In genomic region chr1:33140153-33141149, GRCh38 we compare ENCODE assay signal across 13 cellular contexts. TPM values are rescaled to one million over a fixed set of nuclear protein-coding genes. Genes with fewer than 3 reads are reported as not detected.
DNase-seq lines count a peak whose midpoint lies in the region; ATAC-seq and TF ChIP-seq lines count a peak whose summit lies in the region.
"Had no signal": no experiment of that assay in that cellular context is flagged by ENCODE, and none has a peak within 500 bp of the region (broad histone marks: within the 10 kb centered on the region; RNA-seq: fewer than 3 reads in every experiment).

No MANE protein-coding gene starts in this region.

- H3K4me3 ChIP-seq in retinal pigment epithelial cell (ENCODE audit: low read length), result no peak overlapping the region
- no peak overlapping the region for H3K4me3 ChIP-seq in ascending aorta
- H3K4me3 ChIP-seq: SJSA1 had no signal

- H3K4me3 Mint-ChIP-seq in activated naive CD8-positive, alpha-beta T cell treated with anti-CD3 and anti-CD28 coated beads, Interleukin-2, amount 50 U/mL, for 24 hours, result no peak overlapping the region
- H3K4me3 Mint-ChIP-seq in activated naive CD8-positive, alpha-beta T cell treated with anti-CD3 and anti-CD28 coated beads for 36 hours, result no peak overlapping the region
- H3K4me3 Mint-ChIP-seq in chondrocyte (ENCODE audit: unreplicated experiment), result no peak overlapping the region
- H3K4me3 Mint-ChIP-seq: brain; stimulated activated naive B cell treated with anti-CD40 and anti-IgM and Interleukin-4, amounts not matched to agents 10 μg/mL and 1 μg/mL and 100 μg/mL, for 72 hours had no signal

- no peaks in the 10 kb centered on the region for H3K9me3 Mint-ChIP-seq in activated naive CD8-positive, alpha-beta T cell treated with anti-CD3 and anti-CD28 coated beads, Interleukin-2, amount 50 U/mL, for 24 hours
- no peaks in the 10 kb centered on the region for H3K9me3 Mint-ChIP-seq in activated naive CD8-positive, alpha-beta T cell treated with anti-CD3 and anti-CD28 coated beads for 36 hours
- H3K9me3 Mint-ChIP-seq in chondrocyte (ENCODE audit: low read depth), result no peaks in the 10 kb centered on the region
- H3K9me3 Mint-ChIP-seq: stimulated activated naive B cell treated with anti-CD40 and anti-IgM and Interleukin-4, amounts not matched to agents 10 μg/mL and 1 μg/mL and 100 μg/mL, for 72 hours had no signal

- no peaks in the 10 kb centered on the region for H3K9me3 ChIP-seq in ascending aorta
- H3K9me3 ChIP-seq: SJSA1 had no signal

- H3K27me3 Mint-ChIP-seq in activated naive CD8-positive, alpha-beta T cell treated with anti-CD3 and anti-CD28 coated beads, Interleukin-2, amount 50 U/mL, for 24 hours, result no peaks in the 10 kb centered on the region
- H3K27me3 Mint-ChIP-seq in activated naive CD8-positive, alpha-beta T cell treated with anti-CD3 and anti-CD28 coated beads for 36 hours, result no peaks in the 10 kb centered on the region
- no peaks in the 10 kb centered on the region for H3K27me3 Mint-ChIP-seq in chondrocyte (ENCODE audit: low read depth)
- H3K27me3 Mint-ChIP-seq: stimulated activated naive B cell treated with anti-CD40 and anti-IgM and Interleukin-4, amounts not matched to agents 10 μg/mL and 1 μg/mL and 100 μg/mL, for 72 hours had no signal

- H3K4me1 Mint-ChIP-seq in activated naive CD8-positive, alpha-beta T cell treated with anti-CD3 and anti-CD28 coated beads, Interleukin-2, amount 50 U/mL, for 24 hours, result peaks cover 5% of the 10 kb centered on the region
- H3K4me1 Mint-ChIP-seq in activated naive CD8-positive, alpha-beta T cell treated with anti-CD3 and anti-CD28 coated beads for 36 hours, result peaks cover 9% of the 10 kb centered on the region
- peaks cover 27% of the 10 kb centered on the region for H3K4me1 Mint-ChIP-seq in chondrocyte (ENCODE audit: low read depth)

- intact Hi-C loops in ascending aorta (cut with DNase I), result no loop called here

- H3K36me3 ChIP-seq in ascending aorta, result no peaks in the 10 kb centered on the region

- TF ChIP-seq CTCF in chondrocyte (IDR thresholded peaks at IDR 0.05) (peak; percentile 65), retinal pigment epithelial cell (conservative IDR thresholded peaks at IDR 0.05; ENCODE audit: low read depth, low read length) (peak; percentile 19), ascending aorta (IDR thresholded peaks at IDR 0.05) (no peak)

- DNase-seq in activated naive CD8-positive, alpha-beta T cell treated with anti-CD3 and anti-CD28 coated beads, Interleukin-2, amount 50 U/mL, for 24 hours, result no peak
- no peak for DNase-seq in activated naive CD8-positive, alpha-beta T cell treated with anti-CD3 and anti-CD28 coated beads for 36 hours
- DNase-seq in OCI-M1 (lab: John Stamatoyannopoulos, UW), result peak; percentile 50
- no peak for DNase-seq in chondrocyte (ENCODE audit: low spot score)
- no peak for DNase-seq in retinal pigment epithelial cell (ENCODE audit: low read depth)
- DNase-seq in ascending aorta (ENCODE audit: low spot score in 2 of 2), result no peak
- DNase-seq in COLO829 (ENCODE audit: low spot score), result no peak
- DNase-seq: AML-193; NCI-H1092 treated with DMSO at 0.1 percent for 48 hours; stimulated activated naive B cell treated with anti-CD40 and anti-IgM and Interleukin-4, amounts not matched to agents 10 μg/mL and 1 μg/mL and 100 μg/mL, for 72 hours had no signal

- no peak overlapping the region for H3K27ac ChIP-seq in ascending aorta
- H3K27ac ChIP-seq: SJSA1 had no signal

- no peaks in the 10 kb centered on the region for H3K36me3 Mint-ChIP-seq in activated naive CD8-positive, alpha-beta T cell treated with anti-CD3 and anti-CD28 coated beads, Interleukin-2, amount 50 U/mL, for 24 hours (ENCODE audit: low read depth)
- no peaks in the 10 kb centered on the region for H3K36me3 Mint-ChIP-seq in activated naive CD8-positive, alpha-beta T cell treated with anti-CD3 and anti-CD28 coated beads for 36 hours
- peaks cover under 1% of the 10 kb centered on the region for H3K36me3 Mint-ChIP-seq in chondrocyte (ENCODE audit: low read depth)

- peaks cover 0 to 12% of the 10 kb centered on the region in 2 donors for H3K4me1 ChIP-seq in ascending aorta

- H3K27me3 ChIP-seq in ascending aorta, result no peaks in the 10 kb centered on the region
- H3K27me3 ChIP-seq: SJSA1 had no signal

- no peak overlapping the region for H3K27ac Mint-ChIP-seq in activated naive CD8-positive, alpha-beta T cell treated with anti-CD3 and anti-CD28 coated beads, Interleukin-2, amount 50 U/mL, for 24 hours
- no peak overlapping the region for H3K27ac Mint-ChIP-seq in activated naive CD8-positive, alpha-beta T cell treated with anti-CD3 and anti-CD28 coated beads for 36 hours
- no peak overlapping the region for H3K27ac Mint-ChIP-seq in chondrocyte (ENCODE audit: unreplicated experiment)

- ATAC-seq in activated naive CD8-positive, alpha-beta T cell treated with anti-CD3 and anti-CD28 coated beads, Interleukin-2, amount 50 U/mL, for 24 hours, result peak; percentile 58
- no peak for ATAC-seq in GM18870 (IDR thresholded peaks at IDR 0.05; ENCODE audit: unreplicated experiment)

RNA-seq across cellular contexts. Expression of gene TRIM62, which starts 41.4 kb away (rescaled TPM):
- total RNA-seq in activated naive CD8-positive, alpha-beta T cell treated with anti-CD3 and anti-CD28 coated beads for 36 hours, result 1 to 10 TPM; 3.4 to 4.5 TPM
- total RNA-seq in chondrocyte, result 17.3 to 35.1 TPM (median 17.7 TPM) in 3 replicates
- 18.1 TPM for total RNA-seq in ascending aorta

RNA-seq across cellular contexts. Expression of gene AZIN2, which starts 59.5 kb away (rescaled TPM):
- total RNA-seq in activated naive CD8-positive, alpha-beta T cell treated with anti-CD3 and anti-CD28 coated beads for 36 hours, result 1 to 10 TPM; 1.8 to 3.6 TPM
- 3.5 to 12.4 TPM (median 5.8 TPM) in 3 replicates for total RNA-seq in chondrocyte
- total RNA-seq in ascending aorta, result 3.5 TPM

Comparison
In these comparisons a context has a peak if more than half of its experiments do, and no peak if none do; other contexts are left out.
1. CTCF ChIP-seq: peak in chondrocyte (single experiment) and retinal pigment epithelial cell (single experiment); none in ascending aorta (0 of 3).